In the genomic region with DNA sequence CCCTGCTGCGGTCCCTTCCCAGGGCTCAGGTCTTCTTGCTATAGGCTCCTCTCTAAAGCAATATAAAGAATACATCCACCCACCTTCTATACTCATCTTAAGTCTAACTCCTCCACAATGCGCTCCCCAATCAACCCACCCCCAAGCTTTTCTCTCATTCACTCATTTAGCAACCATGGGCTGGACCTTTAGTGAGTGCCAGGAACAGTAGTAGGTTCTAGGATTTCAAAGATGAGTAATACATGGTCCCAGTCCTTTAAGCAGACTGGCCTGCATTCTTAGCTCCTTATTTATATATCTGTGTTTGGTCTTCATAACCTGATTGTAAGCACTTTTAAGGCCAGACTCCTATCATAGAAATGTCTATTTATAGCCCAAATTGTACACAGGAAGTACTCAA, we compare ENCODE assay signal across 19 cellular contexts. TPM values are rescaled to one million over a fixed set of nuclear protein-coding genes. Genes with fewer than 3 reads are reported as not detected.
"Had no signal": no experiment of that assay in that cellular context is flagged by ENCODE, and none has a peak within 500 bp of the region (broad histone marks: within the 10 kb centered on the region; RNA-seq: fewer than 3 reads in every experiment).

No MANE protein-coding gene starts in this region.

- H3K36me3 ChIP-seq: gastroesophageal sphincter, heart left ventricle, left lung, suprapubic skin had no signal

- H3K9me3 ChIP-seq: gastroesophageal sphincter, heart left ventricle, left lung, suprapubic skin had no signal

- H3K27ac ChIP-seq: epithelial cell of prostate, gastroesophageal sphincter, heart left ventricle, left lung, suprapubic skin had no signal

- H3K4me3 ChIP-seq: gastroesophageal sphincter, heart left ventricle, left lung, suprapubic skin had no signal

- ATAC-seq: activated CD8-positive, alpha-beta T cell treated with anti-CD3 and anti-CD28 coated beads for 36 hours; gastroesophageal sphincter; heart left ventricle; left lung; stimulated activated naive CD8-positive, alpha-beta T cell treated with anti-CD3 and anti-CD28 coated beads, Interleukin-15, amount 100 ng/mL, for 72 hours had no signal

- DNase-seq: activated CD4-positive, alpha-beta T cell treated with anti-CD3 and anti-CD28 coated beads, Interleukin-2, amount 10 ng/mL, durations not matched to agents 24 days and 14 days; activated CD4-positive, CD25-positive, alpha-beta regulatory T cell; activated CD8-positive, alpha-beta T cell treated with anti-CD3 and anti-CD28 coated beads for 36 hours; activated effector memory CD4-positive, alpha-beta T cell treated with Interleukin-2 at 50 U/mL for 16 hours; activated naive CD4-positive, alpha-beta T cell treated with anti-CD3 and anti-CD28 coated beads, Interleukin-2, amount 10 ng/mL, durations not matched to agents 7 days and 5 days; activated T-cell treated with anti-CD3 and anti-CD28 coated beads, Interleukin-2, amount 50 U/mL, for 24 hours; heart left ventricle; left lung; nephron progenitor cell; stimulated activated naive CD8-positive, alpha-beta T cell treated with anti-CD3 and anti-CD28 coated beads, Interleukin-15, amount 100 ng/mL, for 72 hours; T-helper 1 cell; T-helper 9 cell had no signal

RNA-seq across cellular contexts. Expression of a gene that starts 5.9 kb away (rescaled TPM):
- total RNA-seq: activated CD8-positive, alpha-beta T cell treated with anti-CD3 and anti-CD28 coated beads for 36 hours; bronchial epithelial cell; lung microvascular endothelial cell; myocyte; posterior vena cava had no signal
- polyA plus RNA-seq: heart left ventricle had no signal
